ENCODE assay signal across 1 cellular context in the genomic region with DNA sequence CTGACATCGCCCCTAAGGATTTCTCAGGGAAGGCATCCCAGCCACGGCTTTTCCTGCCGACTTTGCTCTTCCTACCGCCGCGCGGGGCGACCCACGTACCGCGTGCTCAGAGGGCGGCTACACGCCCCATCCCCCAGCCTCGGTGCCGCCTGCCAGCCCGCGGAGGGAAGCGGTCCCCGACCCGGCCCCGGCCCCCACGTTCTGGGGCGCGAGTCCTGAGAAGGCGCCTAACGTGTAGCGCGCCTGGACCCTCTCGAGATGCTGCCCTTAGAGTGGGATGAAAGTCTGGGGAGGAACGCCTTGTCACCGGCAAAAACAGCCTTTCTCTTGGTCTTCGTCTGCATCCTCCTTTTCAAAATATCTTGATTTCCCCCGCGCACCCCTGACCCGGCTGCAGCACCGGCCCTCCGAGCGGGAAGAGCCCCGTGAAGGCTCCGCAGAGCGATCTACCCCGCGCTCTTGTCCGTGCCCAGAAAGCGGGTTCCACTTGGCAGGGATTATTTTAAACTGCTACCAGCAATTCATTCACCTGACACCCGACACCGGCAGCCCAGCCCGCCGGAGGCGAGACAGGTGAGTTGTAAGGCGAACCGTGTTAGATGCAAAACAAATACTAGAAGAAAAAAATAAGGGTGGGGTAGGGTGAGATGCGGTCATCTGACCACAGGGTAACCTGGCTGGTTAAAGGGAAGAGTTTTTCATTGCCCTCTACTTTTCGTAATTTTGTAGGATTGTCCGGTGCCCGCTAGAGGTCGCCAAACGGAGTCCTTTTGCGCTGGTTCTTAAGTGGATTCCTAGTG.
A peak's percentile ranks its signal among the peaks of the same experiment; 100 is the strongest.
TF ChIP-seq lines count a peak whose summit lies in the region.

No MANE protein-coding gene starts in this region.

TF ChIP-seq in HEK293, 187 proteins besides CTCF, POLR2A, EP300 and RAD21 (continued from another document and continues in another):
- TF ChIP-seq, protein P1, sequence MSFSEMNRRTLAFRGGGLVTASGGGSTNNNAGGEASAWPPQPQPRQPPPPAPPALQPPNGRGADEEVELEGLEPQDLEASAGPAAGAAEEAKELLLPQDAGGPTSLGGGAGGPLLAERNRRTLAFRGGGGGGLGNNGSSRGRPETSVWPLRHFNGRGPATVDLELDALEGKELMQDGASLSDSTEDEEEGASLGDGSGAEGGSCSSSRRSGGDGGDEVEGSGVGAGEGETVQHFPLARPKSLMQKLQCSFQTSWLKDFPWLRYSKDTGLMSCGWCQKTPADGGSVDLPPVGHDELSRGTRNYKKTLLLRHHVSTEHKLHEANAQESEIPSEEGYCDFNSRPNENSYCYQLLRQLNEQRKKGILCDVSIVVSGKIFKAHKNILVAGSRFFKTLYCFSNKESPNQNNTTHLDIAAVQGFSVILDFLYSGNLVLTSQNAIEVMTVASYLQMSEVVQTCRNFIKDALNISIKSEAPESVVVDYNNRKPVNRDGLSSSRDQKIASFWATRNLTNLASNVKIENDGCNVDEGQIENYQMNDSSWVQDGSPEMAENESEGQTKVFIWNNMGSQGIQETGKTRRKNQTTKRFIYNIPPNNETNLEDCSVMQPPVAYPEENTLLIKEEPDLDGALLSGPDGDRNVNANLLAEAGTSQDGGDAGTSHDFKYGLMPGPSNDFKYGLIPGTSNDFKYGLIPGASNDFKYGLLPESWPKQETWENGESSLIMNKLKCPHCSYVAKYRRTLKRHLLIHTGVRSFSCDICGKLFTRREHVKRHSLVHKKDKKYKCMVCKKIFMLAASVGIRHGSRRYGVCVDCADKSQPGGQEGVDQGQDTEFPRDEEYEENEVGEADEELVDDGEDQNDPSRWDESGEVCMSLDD (tag by site-specific recombination; IDR thresholded peaks at IDR 0.05): 0 out of 2 replicates have a peak, but pooled peaks have one; percentile 39
- TF ChIP-seq ZNF792 (tag by site-specific recombination; IDR thresholded peaks at IDR 0.05) (no peak), ZNF138 (tag by site-specific recombination; IDR thresholded peaks at IDR 0.05; ENCODE audit: borderline replicate concordance) (no peak), SP2 (tag by site-specific recombination; IDR thresholded peaks at IDR 0.05) (peak; percentile 22; the same call in 1 of the 2 replicates), BCL11A (tag by site-specific recombination; IDR thresholded peaks at IDR 0.05; ENCODE audit: low read depth) (peak; percentile 68), ZNF140 (tag by site-specific recombination; IDR thresholded peaks at IDR 0.05) (no peak), ZBTB48 (tag by site-specific recombination; IDR thresholded peaks at IDR 0.05) (no peak; the same call in 1 of the 2 replicates), ZSCAN23 (tag by site-specific recombination; IDR thresholded peaks at IDR 0.05) (no peak), ZNF132 (tag by site-specific recombination; IDR thresholded peaks at IDR 0.05; ENCODE audit: borderline replicate concordance) (no peak), WT1 (tag by site-specific recombination; IDR thresholded peaks at IDR 0.05) (no peak), ZNF501 (tag by site-specific recombination; IDR thresholded peaks at IDR 0.05) (peak; percentile 28; the same call in 1 of the 2 replicates), ZNF549 (tag by site-specific recombination; IDR thresholded peaks at IDR 0.05) (no peak), INSM2 (tag by site-specific recombination; IDR thresholded peaks at IDR 0.05) (0 out of 2 replicates have a peak, but pooled peaks have one; percentile 3), ZBTB8A (tag by site-specific recombination; IDR thresholded peaks at IDR 0.05) (peak; percentile 87), ZNF596 (tag by site-specific recombination; IDR thresholded peaks at IDR 0.05) (no peak), ZNF114 (tag by site-specific recombination; IDR thresholded peaks at IDR 0.05) (no peak), MYNN (tag by site-specific recombination; IDR thresholded peaks at IDR 0.05; ENCODE audit: borderline replicate concordance) (no peak), EGR2 (tag by site-specific recombination; IDR thresholded peaks at IDR 0.05; ENCODE audit: low read depth) (peak; percentile 52), RBAK (tag by site-specific recombination; IDR thresholded peaks at IDR 0.05) (no peak), ZNF544 (tag by site-specific recombination; IDR thresholded peaks at IDR 0.05) (no peak), YY2 (tag by site-specific recombination; IDR thresholded peaks at IDR 0.05) (no peak), ZNF18 (tag by site-specific recombination; IDR thresholded peaks at IDR 0.05) (no peak), ZNF350 (tag by site-specific recombination; IDR thresholded peaks at IDR 0.05) (no peak), ZNF510 (tag by site-specific recombination; IDR thresholded peaks at IDR 0.05; ENCODE audit: insufficient replicate concordance) (no peak), ZNF398 (tag by site-specific recombination; IDR thresholded peaks at IDR 0.05) (no peak), ZNF416 (tag by site-specific recombination; IDR thresholded peaks at IDR 0.05) (no peak), ZNF37A (tag by site-specific recombination; IDR thresholded peaks at IDR 0.05) (no peak), ZNF23 (tag by site-specific recombination; IDR thresholded peaks at IDR 0.05; ENCODE audit: borderline replicate concordance) (no peak), ZNF768 (tag by site-specific recombination; IDR thresholded peaks at IDR 0.05) (no peak), ZFP69B (tag by site-specific recombination; IDR thresholded peaks at IDR 0.05) (no peak), ZNF133 (tag by site-specific recombination; IDR thresholded peaks at IDR 0.05) (no peak), ZNF785 (tag by site-specific recombination; IDR thresholded peaks at IDR 0.05) (no peak)
- TF ChIP-seq, protein P2, sequence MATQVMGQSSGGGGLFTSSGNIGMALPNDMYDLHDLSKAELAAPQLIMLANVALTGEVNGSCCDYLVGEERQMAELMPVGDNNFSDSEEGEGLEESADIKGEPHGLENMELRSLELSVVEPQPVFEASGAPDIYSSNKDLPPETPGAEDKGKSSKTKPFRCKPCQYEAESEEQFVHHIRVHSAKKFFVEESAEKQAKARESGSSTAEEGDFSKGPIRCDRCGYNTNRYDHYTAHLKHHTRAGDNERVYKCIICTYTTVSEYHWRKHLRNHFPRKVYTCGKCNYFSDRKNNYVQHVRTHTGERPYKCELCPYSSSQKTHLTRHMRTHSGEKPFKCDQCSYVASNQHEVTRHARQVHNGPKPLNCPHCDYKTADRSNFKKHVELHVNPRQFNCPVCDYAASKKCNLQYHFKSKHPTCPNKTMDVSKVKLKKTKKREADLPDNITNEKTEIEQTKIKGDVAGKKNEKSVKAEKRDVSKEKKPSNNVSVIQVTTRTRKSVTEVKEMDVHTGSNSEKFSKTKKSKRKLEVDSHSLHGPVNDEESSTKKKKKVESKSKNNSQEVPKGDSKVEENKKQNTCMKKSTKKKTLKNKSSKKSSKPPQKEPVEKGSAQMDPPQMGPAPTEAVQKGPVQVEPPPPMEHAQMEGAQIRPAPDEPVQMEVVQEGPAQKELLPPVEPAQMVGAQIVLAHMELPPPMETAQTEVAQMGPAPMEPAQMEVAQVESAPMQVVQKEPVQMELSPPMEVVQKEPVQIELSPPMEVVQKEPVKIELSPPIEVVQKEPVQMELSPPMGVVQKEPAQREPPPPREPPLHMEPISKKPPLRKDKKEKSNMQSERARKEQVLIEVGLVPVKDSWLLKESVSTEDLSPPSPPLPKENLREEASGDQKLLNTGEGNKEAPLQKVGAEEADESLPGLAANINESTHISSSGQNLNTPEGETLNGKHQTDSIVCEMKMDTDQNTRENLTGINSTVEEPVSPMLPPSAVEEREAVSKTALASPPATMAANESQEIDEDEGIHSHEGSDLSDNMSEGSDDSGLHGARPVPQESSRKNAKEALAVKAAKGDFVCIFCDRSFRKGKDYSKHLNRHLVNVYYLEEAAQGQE (tag by site-specific recombination; IDR thresholded peaks at IDR 0.05): no peak
- TF ChIP-seq, protein P3, sequence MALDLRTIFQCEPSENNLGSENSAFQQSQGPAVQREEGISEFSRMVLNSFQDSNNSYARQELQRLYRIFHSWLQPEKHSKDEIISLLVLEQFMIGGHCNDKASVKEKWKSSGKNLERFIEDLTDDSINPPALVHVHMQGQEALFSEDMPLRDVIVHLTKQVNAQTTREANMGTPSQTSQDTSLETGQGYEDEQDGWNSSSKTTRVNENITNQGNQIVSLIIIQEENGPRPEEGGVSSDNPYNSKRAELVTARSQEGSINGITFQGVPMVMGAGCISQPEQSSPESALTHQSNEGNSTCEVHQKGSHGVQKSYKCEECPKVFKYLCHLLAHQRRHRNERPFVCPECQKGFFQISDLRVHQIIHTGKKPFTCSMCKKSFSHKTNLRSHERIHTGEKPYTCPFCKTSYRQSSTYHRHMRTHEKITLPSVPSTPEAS (tag by site-specific recombination; IDR thresholded peaks at IDR 0.05): no peak
- TF ChIP-seq, protein P4, sequence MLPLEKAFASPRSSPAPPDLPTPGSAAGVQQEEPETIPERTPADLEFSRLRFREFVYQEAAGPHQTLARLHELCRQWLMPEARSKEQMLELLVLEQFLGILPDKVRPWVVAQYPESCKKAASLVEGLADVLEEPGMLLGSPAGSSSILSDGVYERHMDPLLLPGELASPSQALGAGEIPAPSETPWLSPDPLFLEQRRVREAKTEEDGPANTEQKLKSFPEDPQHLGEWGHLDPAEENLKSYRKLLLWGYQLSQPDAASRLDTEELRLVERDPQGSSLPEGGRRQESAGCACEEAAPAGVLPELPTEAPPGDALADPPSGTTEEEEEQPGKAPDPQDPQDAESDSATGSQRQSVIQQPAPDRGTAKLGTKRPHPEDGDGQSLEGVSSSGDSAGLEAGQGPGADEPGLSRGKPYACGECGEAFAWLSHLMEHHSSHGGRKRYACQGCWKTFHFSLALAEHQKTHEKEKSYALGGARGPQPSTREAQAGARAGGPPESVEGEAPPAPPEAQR (tag by site-specific recombination; IDR thresholded peaks at IDR 0.05): no peak
- TF ChIP-seq, protein P5, sequence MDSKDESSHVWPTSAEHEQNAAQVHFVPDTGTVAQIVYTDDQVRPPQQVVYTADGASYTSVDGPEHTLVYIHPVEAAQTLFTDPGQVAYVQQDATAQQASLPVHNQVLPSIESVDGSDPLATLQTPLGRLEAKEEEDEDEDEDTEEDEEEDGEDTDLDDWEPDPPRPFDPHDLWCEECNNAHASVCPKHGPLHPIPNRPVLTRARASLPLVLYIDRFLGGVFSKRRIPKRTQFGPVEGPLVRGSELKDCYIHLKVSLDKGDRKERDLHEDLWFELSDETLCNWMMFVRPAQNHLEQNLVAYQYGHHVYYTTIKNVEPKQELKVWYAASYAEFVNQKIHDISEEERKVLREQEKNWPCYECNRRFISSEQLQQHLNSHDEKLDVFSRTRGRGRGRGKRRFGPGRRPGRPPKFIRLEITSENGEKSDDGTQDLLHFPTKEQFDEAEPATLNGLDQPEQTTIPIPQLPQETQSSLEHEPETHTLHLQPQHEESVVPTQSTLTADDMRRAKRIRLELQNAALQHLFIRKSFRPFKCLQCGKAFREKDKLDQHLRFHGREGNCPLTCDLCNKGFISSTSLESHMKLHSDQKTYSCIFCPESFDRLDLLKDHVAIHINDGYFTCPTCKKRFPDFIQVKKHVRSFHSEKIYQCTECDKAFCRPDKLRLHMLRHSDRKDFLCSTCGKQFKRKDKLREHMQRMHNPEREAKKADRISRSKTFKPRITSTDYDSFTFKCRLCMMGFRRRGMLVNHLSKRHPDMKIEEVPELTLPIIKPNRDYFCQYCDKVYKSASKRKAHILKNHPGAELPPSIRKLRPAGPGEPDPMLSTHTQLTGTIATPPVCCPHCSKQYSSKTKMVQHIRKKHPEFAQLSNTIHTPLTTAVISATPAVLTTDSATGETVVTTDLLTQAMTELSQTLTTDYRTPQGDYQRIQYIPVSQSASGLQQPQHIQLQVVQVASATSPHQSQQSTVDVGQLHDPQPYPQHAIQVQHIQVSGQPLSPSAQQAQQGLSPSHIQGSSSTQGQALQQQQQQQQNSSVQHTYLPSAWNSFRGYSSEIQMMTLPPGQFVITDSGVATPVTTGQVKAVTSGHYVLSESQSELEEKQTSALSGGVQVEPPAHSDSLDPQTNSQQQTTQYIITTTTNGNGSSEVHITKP (tag by site-specific recombination; IDR thresholded peaks at IDR 0.05): peak; percentile 69
- TF ChIP-seq, protein P6, sequence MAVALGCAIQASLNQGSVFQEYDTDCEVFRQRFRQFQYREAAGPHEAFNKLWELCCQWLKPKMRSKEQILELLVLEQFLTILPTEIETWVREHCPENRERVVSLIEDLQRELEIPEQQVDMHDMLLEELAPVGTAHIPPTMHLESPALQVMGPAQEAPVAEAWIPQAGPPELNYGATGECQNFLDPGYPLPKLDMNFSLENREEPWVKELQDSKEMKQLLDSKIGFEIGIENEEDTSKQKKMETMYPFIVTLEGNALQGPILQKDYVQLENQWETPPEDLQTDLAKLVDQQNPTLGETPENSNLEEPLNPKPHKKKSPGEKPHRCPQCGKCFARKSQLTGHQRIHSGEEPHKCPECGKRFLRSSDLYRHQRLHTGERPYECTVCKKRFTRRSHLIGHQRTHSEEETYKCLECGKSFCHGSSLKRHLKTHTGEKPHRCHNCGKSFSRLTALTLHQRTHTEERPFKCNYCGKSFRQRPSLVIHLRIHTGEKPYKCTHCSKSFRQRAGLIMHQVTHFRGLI (tag by site-specific recombination; IDR thresholded peaks at IDR 0.05): no peak; the same call in 1 of the 2 replicates
